ENCODE assay signal across 1 cellular context in genomic region chr2:98917031-98917459, GRCh38.
TF ChIP-seq lines count a peak whose summit lies in the region.

No MANE protein-coding gene starts in this region.

TF ChIP-seq in IMR-90, 13 proteins besides CTCF, POLR2A, EP300 and RAD21 (continued from another document):
- TF ChIP-seq CHD1 (IDR thresholded peaks at IDR 0.05; ENCODE audit: low read depth, low read length), result no peak
- TF ChIP-seq RFX5 (IDR thresholded peaks at IDR 0.05; ENCODE audit: low read depth, low read length), result no peak
- TF ChIP-seq MXI1 (IDR thresholded peaks at IDR 0.05; ENCODE audit: borderline replicate concordance, low read depth, low read length), result no peak
- TF ChIP-seq NFE2L2 (IDR thresholded peaks at IDR 0.05; ENCODE audit: low read depth, low read length), result peak; percentile 42; the same call in 1 of the 2 replicates
- TF ChIP-seq CEBPB (IDR thresholded peaks at IDR 0.05; ENCODE audit: low read depth, low read length), result no peak
- no peak for TF ChIP-seq SMC3 (IDR thresholded peaks at IDR 0.05; ENCODE audit: low read depth, low read length)
- TF ChIP-seq USF2 (IDR thresholded peaks at IDR 0.05; ENCODE audit: low read depth, low read length), result no peak
- no peak for TF ChIP-seq MAZ (IDR thresholded peaks at IDR 0.05; ENCODE audit: borderline replicate concordance, low read depth, low read length)
- peak; percentile 46 for TF ChIP-seq RCOR1 (IDR thresholded peaks at IDR 0.05; ENCODE audit: insufficient replicate concordance, low read length)
- TF ChIP-seq ELK1 (IDR thresholded peaks at IDR 0.05; ENCODE audit: borderline replicate concordance, low read depth, low read length), result no peak
- TF ChIP-seq MAFK (IDR thresholded peaks at IDR 0.05; ENCODE audit: low read depth, low read length), result no peak
